Comparison of ENCODE assay signal across 5 cellular contexts in the genomic region with DNA sequence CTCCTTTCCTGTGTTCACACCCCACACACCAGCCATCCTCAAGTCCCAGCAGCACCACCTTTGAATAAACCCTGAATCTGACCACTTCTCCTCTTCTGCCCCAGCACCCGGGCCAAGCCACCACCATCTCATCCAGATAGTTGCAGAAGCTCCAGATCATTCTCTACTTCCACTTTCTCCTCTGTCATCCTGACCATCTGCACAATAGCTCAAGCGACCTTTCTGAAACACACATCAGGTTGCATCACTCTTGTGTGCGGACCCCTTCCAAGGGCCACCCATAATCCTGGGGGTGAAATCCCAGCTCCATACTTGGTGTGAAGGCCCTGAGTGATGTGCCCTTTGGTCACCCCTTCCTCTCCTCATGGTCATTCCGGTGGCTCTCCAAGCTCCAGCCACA.
"Had no signal": no experiment of that assay in that cellular context is flagged by ENCODE, and none has a peak within 500 bp of the region (broad histone marks: within the 10 kb centered on the region; RNA-seq: fewer than 3 reads in every experiment).

No MANE protein-coding gene starts in this region.

- DNase-seq: GM23248, GOT3, H9, HCEC 1CT had no signal

- H3K9ac ChIP-seq: GM23248 had no signal

- H3K27me3 Mint-ChIP-seq: IgD-negative memory B cell had no signal

- H3K4me3 ChIP-seq: GM23248 had no signal

- H3K27ac ChIP-seq: GM23248 had no signal

- H2AFZ ChIP-seq: GM23248 had no signal

- H3K27ac Mint-ChIP-seq: H9, IgD-negative memory B cell had no signal

- H3K4me3 Mint-ChIP-seq: H9, IgD-negative memory B cell had no signal

- H3K4me1 Mint-ChIP-seq: IgD-negative memory B cell had no signal

- H3K36me3 Mint-ChIP-seq: IgD-negative memory B cell had no signal
